8 cellular contexts compared by ENCODE assay signal in genomic region chr19:56403764-56404704, GRCh38. TPM values are rescaled to one million over a fixed set of nuclear protein-coding genes. Genes with fewer than 3 reads are reported as not detected.
A peak's percentile ranks its signal among the peaks of the same experiment; 100 is the strongest.
DNase-seq lines count a peak whose midpoint lies in the region; ATAC-seq, FAIRE-seq and TF ChIP-seq lines count a peak whose summit lies in the region.

Gene ZNF583, plus strand, starts transcription at chr19:56404332. Its CDS starts 2,783 bp downstream, at chr19:56407115.

- H3K9me3 ChIP-seq in CD4-positive, alpha-beta T cell (ENCODE audit: control insufficient read depth, low read length), result peaks cover 49% of the 10 kb centered on the region
- H3K9me3 ChIP-seq in endothelial cell of umbilical vein (replicated peaks; ENCODE audit: control insufficient read depth, insufficient read depth, low read length), result peaks cover 2% of the 10 kb centered on the region

- ATAC-seq in CD4-positive, alpha-beta T cell (ENCODE audit: poor library complexity), result peak; percentile 84
- ATAC-seq in GM19455 (IDR thresholded peaks at IDR 0.05; ENCODE audit: unreplicated experiment), result peak; percentile 84

- POLR2A ChIA-PET in CD4-positive, alpha-beta T cell (lab: Charles Lee), result interaction anchor here (0.6 to 2.1 kb wide), 9 partner anchors 10 to 959 kb away, joined by 3 to 23 read pairs (median 4); partner anchors contain the start of genes TRAPPC2B, ZNF547, ZNF582 and ZNF71
- POLR2A ChIA-PET in endothelial cell of umbilical vein (lab: Charles Lee), result no interaction called here

- peaks cover 0 to 8% of the 10 kb centered on the region in 2 experiments for H3K36me3 ChIP-seq in endothelial cell of umbilical vein (ENCODE audit: control insufficient read depth in 2 of 2, extremely low read depth in 1 of 2, insufficient read depth in 2 of 2, low read length in 2 of 2)

- TF ChIP-seq CTCF in CD4-positive, alpha-beta T cell (IDR thresholded peaks at IDR 0.05), result no peak
- TF ChIP-seq CTCF in endothelial cell of umbilical vein (IDR thresholded peaks at IDR 0.05; ENCODE audit: extremely low read depth in 1 of 2, insufficient read depth in 1 of 2, low read depth in 1 of 2, low read length in 2 of 2), result no peak

- H4K20me1 ChIP-seq in endothelial cell of umbilical vein (replicated peaks; ENCODE audit: control insufficient read depth, extremely low read depth, insufficient read depth, low read length), result no peaks in the 10 kb centered on the region

- peak within 1 kb of the TSS; percentile 95 for H3K27ac Mint-ChIP-seq in CD4-positive, alpha-beta T cell

- dilution Hi-C loops in endothelial cell of umbilical vein (cut with MboI; ENCODE audit: extremely low pct_ligation_motif_present, low sequenced_read_pairs), result no loop called here

- peak; percentile 32 for TF ChIP-seq POLR2A in endothelial cell of umbilical vein (IDR thresholded peaks at IDR 0.05; ENCODE audit: low read depth, low read length)

- H3K4me3 Mint-ChIP-seq in CD4-positive, alpha-beta T cell, result peak within 1 kb of the TSS; percentile 99

- no peaks in the 10 kb centered on the region for H3K79me2 ChIP-seq in endothelial cell of umbilical vein (ENCODE audit: control insufficient read depth, insufficient read depth, low read length)

- peak; percentile 93 for FAIRE-seq in endothelial cell of umbilical vein (lab: Jason Lieb, UNC)

- H2AFZ ChIP-seq in endothelial cell of umbilical vein (ENCODE audit: low read depth, low read length), result peak within 1 kb of the TSS; percentile 72

- peak within 1 kb of the TSS; percentile 88 for H3K27ac ChIP-seq in CD4-positive, alpha-beta T cell (ENCODE audit: low read depth, low read length)
- peak within 1 kb of the TSS; percentile 57 for H3K27ac ChIP-seq in endothelial cell of umbilical vein (ENCODE audit: insufficient read depth, low read depth, low read length)

- no peaks in the 10 kb centered on the region for H3K27me3 ChIP-seq in CD4-positive, alpha-beta T cell (ENCODE audit: control insufficient read depth, insufficient read depth, low read length)
- no peaks in the 10 kb centered on the region for H3K27me3 ChIP-seq in endothelial cell of umbilical vein (ENCODE audit: control insufficient read depth in 2 of 2, insufficient read depth in 2 of 2, low read length in 2 of 2)

- H3K9ac ChIP-seq in endothelial cell of umbilical vein (replicated peaks; ENCODE audit: extremely low read depth, insufficient read depth, low read length), result peak within 1 kb of the TSS; percentile 71

- intact Hi-C loops in CD4-positive, alpha-beta T cell (cut with DNase I, micrococcal nuclease), result loop anchor here (1.0 to 10.0 kb wide), 3 partner anchors 11 to 131 kb away; partner anchors contain the start of genes ZNF582 (in 2 of the 2) and ZFP28 (in 1 of the 2)
- intact Hi-C loops in endothelial cell of umbilical vein (cut with micrococcal nuclease), result loop anchor here (1.0 to 10.0 kb wide), 4 partner anchors 11 to 161 kb away; partner anchors contain the start of genes ZNF470, ZNF471 and ZNF582

- CTCF ChIA-PET in CD4-positive, alpha-beta T cell (lab: Charles Lee), result interaction anchor here (1.9 kb wide), 1 partner anchor 11 kb away, joined by 5 read pairs; the partner anchor contains the start of gene ZNF582
- CTCF ChIA-PET in endothelial cell of umbilical vein (lab: Charles Lee), result interaction anchor here (0.6 to 1.4 kb wide), 6 partner anchors 9 to 338 kb away, joined by 3 to 5 read pairs (median 4); partner anchors contain the start of gene ZNF71

- H3K27me3 Mint-ChIP-seq in CD4-positive, alpha-beta T cell, result no peaks in the 10 kb centered on the region

- H3K4me1 Mint-ChIP-seq in CD4-positive, alpha-beta T cell (ENCODE audit: low read depth), result peaks cover 32% of the 10 kb centered on the region

- BruUV-seq in endothelial cell of umbilical vein (replicated peaks; lab: Mats Ljungman, UMichigan), result no TSS peak

- H3K9me3 Mint-ChIP-seq in CD4-positive, alpha-beta T cell, result peaks cover 23% of the 10 kb centered on the region

- H3K4me1 ChIP-seq in endothelial cell of umbilical vein (ENCODE audit: control insufficient read depth, extremely low read depth, insufficient read depth, low read length), result peaks cover 8% of the 10 kb centered on the region

- no peaks in the 10 kb centered on the region for H3K9me1 ChIP-seq in endothelial cell of umbilical vein (replicated peaks; ENCODE audit: control insufficient read depth, extremely low read depth, insufficient read depth, low read length)

- H3K4me2 ChIP-seq in endothelial cell of umbilical vein (ENCODE audit: insufficient read depth, low read length), result peak within 1 kb of the TSS; percentile 73

- DNase-seq in CD4-positive, alpha-beta T cell, result peak; percentile 79 to 90 (median 88)
- peak; percentile 98 for DNase-seq in HPDE6-E6E7 (ENCODE audit: extremely low spot score)
- DNase-seq in NOMO-1 treated with dmso at 0.1 percent for 144 hours (lab: John Stamatoyannopoulos, UW; ENCODE audit: unreplicated experiment), result peak; percentile 70
- peak; percentile 89 for DNase-seq in activated T-cell treated with anti-CD3 and anti-CD28 coated beads for 1 hour (ENCODE audit: low read depth)
- DNase-seq in endothelial cell of umbilical vein (ENCODE audit: low read depth, low spot score), result peak; percentile 98
- DNase-seq in midbrain (lab: John Stamatoyannopoulos, UW), result peak; percentile 96
- peak; percentile 82 to 86 for DNase-seq in stimulated activated CD8-positive, alpha-beta memory T cell treated with anti-CD3 and anti-CD28 coated beads, Interleukin-15, amount 100 ng/mL, for 4 hours (ENCODE audit: low read depth in 2 of 2)

- H3K4me3 ChIP-seq in endothelial cell of umbilical vein (replicated peaks in 1 of 3; ENCODE audit: insufficient read depth in 1 of 3, low read depth in 1 of 3, low read length in 3 of 3), result peak within 1 kb of the TSS; percentile 42 to 81 (median 53)

- H3K36me3 Mint-ChIP-seq in CD4-positive, alpha-beta T cell (ENCODE audit: low read depth), result peaks cover 96% of the 10 kb centered on the region

TF ChIP-seq in endothelial cell of umbilical vein, 7 proteins besides CTCF, POLR2A, EP300 and RAD21:
- TF ChIP-seq POLR2AphosphoS5 (IDR thresholded peaks at IDR 0.05; ENCODE audit: insufficient read depth, low read depth, low read length), result peak; percentile 68
- no peak for TF ChIP-seq MAX (IDR thresholded peaks at IDR 0.05; ENCODE audit: insufficient read depth, insufficient read length)
- no peak for TF ChIP-seq GATA2 (IDR thresholded peaks at IDR 0.05; ENCODE audit: insufficient read depth, insufficient read length, low read depth, low read length)
- no peak for TF ChIP-seq EZH2 (IDR thresholded peaks at IDR 0.05; ENCODE audit: borderline replicate concordance, low read depth, low read length, severe bottlenecking)

RNA-seq across cellular contexts. Expression of gene ZNF583, which starts in this region (rescaled TPM):
- total RNA-seq in CD4-positive, alpha-beta T cell, result 1 to 10 TPM in 1 of 2 experiments, under 1 TPM in 1; 0.95 to 1.5 TPM
- total RNA-seq in endothelial cell of umbilical vein, result 2.4 and 4.8 TPM in 2 replicates
- polyA plus RNA-seq in endothelial cell of umbilical vein, result 0.99 TPM in 2 replicates
- polyA plus RNA-seq in endothelial cell of umbilical vein (2011; cell fraction: cytosol; rRNA removed), result 1.4 and 1.8 TPM in 2 replicates
- 3.0 and 20.3 TPM in 2 replicates for polyA plus RNA-seq in endothelial cell of umbilical vein (2011; cell fraction: nucleus; rRNA removed)
- polyA plus RNA-seq in endothelial cell of umbilical vein (2012), result 3.4 and 3.8 TPM in 2 replicates
- 3.0 and 4.0 TPM in 2 replicates for polyA minus RNA-seq in endothelial cell of umbilical vein
- polyA minus RNA-seq in endothelial cell of umbilical vein (2011; cell fraction: cytosol; rRNA and poly(A)+ RNA removed), result not detected
- polyA minus RNA-seq in endothelial cell of umbilical vein (2011; cell fraction: nucleus; rRNA and poly(A)+ RNA removed), result 3.8 and 5.6 TPM in 2 replicates

Comparison
In these comparisons a context has a peak if more than half of its experiments do, and no peak if none do; other contexts are left out.
1. Peak in every context shown above with its lines: DNase-seq, ATAC-seq, H3K4me3 ChIP-seq and H3K27ac ChIP-seq.